1 cellular context compared by ENCODE assay signal in the genomic region with DNA sequence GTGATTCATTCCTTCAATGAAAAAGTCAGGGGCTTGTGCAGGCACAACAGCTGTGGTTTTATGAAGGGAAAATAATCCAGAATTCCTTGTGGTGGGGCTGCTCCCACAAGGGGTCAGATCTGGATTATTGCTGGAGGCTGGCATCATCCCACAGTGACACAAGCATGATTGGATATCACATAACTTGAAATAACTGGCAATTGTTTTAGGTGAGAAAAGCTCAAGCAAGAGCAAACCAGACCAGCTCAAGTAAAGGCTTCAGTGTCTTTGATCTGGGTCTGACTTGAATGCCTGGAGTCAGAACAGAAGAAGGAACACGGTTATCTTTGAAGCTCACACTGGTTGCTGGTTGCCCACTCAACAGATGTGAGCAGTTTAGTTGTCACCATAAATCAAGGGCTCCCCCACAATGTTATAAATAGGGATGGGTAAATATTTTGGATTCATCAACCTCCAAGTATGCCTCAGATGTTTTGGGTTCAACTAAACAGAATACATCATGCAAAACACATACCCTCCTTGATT.
TF ChIP-seq lines count a peak whose summit lies in the region.

No MANE protein-coding gene starts in this region.

TF ChIP-seq in K562, 482 proteins besides CTCF, POLR2A, EP300 and RAD21 (continued from another document and continues in another):
- TF ChIP-seq, protein P1, sequence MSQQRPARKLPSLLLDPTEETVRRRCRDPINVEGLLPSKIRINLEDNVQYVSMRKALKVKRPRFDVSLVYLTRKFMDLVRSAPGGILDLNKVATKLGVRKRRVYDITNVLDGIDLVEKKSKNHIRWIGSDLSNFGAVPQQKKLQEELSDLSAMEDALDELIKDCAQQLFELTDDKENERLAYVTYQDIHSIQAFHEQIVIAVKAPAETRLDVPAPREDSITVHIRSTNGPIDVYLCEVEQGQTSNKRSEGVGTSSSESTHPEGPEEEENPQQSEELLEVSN (IDR thresholded peaks at IDR 0.05; ENCODE audit: borderline replicate concordance in 1 of 2, extremely low read depth in 1 of 2, insufficient read depth in 1 of 2, insufficient read length in 1 of 2, low read depth in 1 of 2, low read length in 1 of 2, poor library complexity in 1 of 2, severe bottlenecking in 1 of 2): no peak
- TF ChIP-seq BACH1 (tag; IDR thresholded peaks at IDR 0.05): no peak
- TF ChIP-seq ETV6 (IDR thresholded peaks at IDR 0.05; ENCODE audit: borderline replicate concordance in 1 of 2, low read depth in 2 of 2, low read length in 1 of 2): no peak
- no peak for TF ChIP-seq ETV6 (CRISPR knock-in tag; IDR thresholded peaks at IDR 0.05; ENCODE audit: borderline replicate concordance)
- TF ChIP-seq POLR3A (IDR thresholded peaks at IDR 0.05; ENCODE audit: borderline replicate concordance, extremely low read depth, insufficient read depth, insufficient read length): no peak
- TF ChIP-seq GABPB1 (CRISPR knock-in tag; IDR thresholded peaks at IDR 0.05): no peak
- TF ChIP-seq, protein P2, sequence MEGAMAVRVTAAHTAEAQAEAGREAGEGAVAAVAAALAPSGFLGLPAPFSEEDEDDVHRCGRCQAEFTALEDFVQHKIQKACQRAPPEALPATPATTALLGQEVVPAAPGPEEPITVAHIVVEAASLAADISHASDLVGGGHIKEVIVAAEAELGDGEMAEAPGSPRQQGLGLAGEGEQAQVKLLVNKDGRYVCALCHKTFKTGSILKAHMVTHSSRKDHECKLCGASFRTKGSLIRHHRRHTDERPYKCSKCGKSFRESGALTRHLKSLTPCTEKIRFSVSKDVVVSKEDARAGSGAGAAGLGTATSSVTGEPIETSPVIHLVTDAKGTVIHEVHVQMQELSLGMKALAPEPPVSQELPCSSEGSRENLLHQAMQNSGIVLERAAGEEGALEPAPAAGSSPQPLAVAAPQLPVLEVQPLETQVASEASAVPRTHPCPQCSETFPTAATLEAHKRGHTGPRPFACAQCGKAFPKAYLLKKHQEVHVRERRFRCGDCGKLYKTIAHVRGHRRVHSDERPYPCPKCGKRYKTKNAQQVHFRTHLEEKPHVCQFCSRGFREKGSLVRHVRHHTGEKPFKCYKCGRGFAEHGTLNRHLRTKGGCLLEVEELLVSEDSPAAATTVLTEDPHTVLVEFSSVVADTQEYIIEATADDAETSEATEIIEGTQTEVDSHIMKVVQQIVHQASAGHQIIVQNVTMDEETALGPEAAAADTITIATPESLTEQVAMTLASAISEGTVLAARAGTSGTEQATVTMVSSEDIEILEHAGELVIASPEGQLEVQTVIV (CRISPR knock-in tag; IDR thresholded peaks at IDR 0.05; ENCODE audit: borderline replicate concordance): no peak
- TF ChIP-seq ZNF589 (CRISPR knock-in tag; IDR thresholded peaks at IDR 0.05; ENCODE audit: low read depth): no peak
- TF ChIP-seq TFAP4 (CRISPR knock-in tag; IDR thresholded peaks at IDR 0.05; ENCODE audit: borderline replicate concordance): no peak; the same call in 1 of the 2 replicates
- TF ChIP-seq ZNF778 (CRISPR knock-in tag; IDR thresholded peaks at IDR 0.05): no peak
- no peak for TF ChIP-seq TRIM25 (IDR thresholded peaks at IDR 0.05; ENCODE audit: borderline replicate concordance)
- TF ChIP-seq ZNF561 (CRISPR knock-in tag; conservative IDR thresholded peaks at IDR 0.05): no peak
- TF ChIP-seq SMARCC2 (IDR thresholded peaks at IDR 0.05; ENCODE audit: low read depth): peak; percentile 83; the same call in 1 of the 2 replicates
- TF ChIP-seq FOXM1 (IDR thresholded peaks at IDR 0.05; ENCODE audit: low read depth): peak; percentile 87
- TF ChIP-seq FOXM1 (CRISPR knock-in tag; IDR thresholded peaks at IDR 0.05; ENCODE audit: low read depth): no peak
- TF ChIP-seq ZKSCAN8 (CRISPR knock-in tag; IDR thresholded peaks at IDR 0.05): no peak
- TF ChIP-seq HNRNPL (IDR thresholded peaks at IDR 0.05; ENCODE audit: low read depth, low read length): no peak
- TF ChIP-seq ZNF197 (CRISPR knock-in tag; IDR thresholded peaks at IDR 0.05; ENCODE audit: low read depth): no peak
- TF ChIP-seq, protein P3, sequence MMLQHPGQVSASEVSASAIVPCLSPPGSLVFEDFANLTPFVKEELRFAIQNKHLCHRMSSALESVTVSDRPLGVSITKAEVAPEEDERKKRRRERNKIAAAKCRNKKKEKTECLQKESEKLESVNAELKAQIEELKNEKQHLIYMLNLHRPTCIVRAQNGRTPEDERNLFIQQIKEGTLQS (IDR thresholded peaks at IDR 0.05): peak; percentile 27; the same call in 1 of the 2 replicates
- TF ChIP-seq, protein P3 (CRISPR knock-in tag; conservative IDR thresholded peaks at IDR 0.05): no peak; the same call in 1 of the 2 replicates
- TF ChIP-seq, protein P4, sequence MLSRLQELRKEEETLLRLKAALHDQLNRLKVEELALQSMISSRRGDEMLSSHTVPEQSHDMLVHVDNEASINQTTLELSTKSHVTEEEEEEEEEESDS (CRISPR knock-in tag; IDR thresholded peaks at IDR 0.05): no peak
- no peak for TF ChIP-seq ATF2 (CRISPR knock-in tag; IDR thresholded peaks at IDR 0.05)
- no peak for TF ChIP-seq HOMEZ (CRISPR knock-in tag; IDR thresholded peaks at IDR 0.05)
- TF ChIP-seq ESRRA (IDR thresholded peaks at IDR 0.05; ENCODE audit: borderline replicate concordance, low read depth): no peak
- no peak; the same call in 1 of the 2 replicates for TF ChIP-seq BCOR (IDR thresholded peaks at IDR 0.05)
- TF ChIP-seq YBX1 (IDR thresholded peaks at IDR 0.05): no peak
- peak; percentile 96 for TF ChIP-seq DPF2 (IDR thresholded peaks at IDR 0.05)
- TF ChIP-seq CSDE1 (IDR thresholded peaks at IDR 0.05): no peak
- no peak for TF ChIP-seq NFXL1 (CRISPR knock-in tag; IDR thresholded peaks at IDR 0.05)
- TF ChIP-seq, protein P5, sequence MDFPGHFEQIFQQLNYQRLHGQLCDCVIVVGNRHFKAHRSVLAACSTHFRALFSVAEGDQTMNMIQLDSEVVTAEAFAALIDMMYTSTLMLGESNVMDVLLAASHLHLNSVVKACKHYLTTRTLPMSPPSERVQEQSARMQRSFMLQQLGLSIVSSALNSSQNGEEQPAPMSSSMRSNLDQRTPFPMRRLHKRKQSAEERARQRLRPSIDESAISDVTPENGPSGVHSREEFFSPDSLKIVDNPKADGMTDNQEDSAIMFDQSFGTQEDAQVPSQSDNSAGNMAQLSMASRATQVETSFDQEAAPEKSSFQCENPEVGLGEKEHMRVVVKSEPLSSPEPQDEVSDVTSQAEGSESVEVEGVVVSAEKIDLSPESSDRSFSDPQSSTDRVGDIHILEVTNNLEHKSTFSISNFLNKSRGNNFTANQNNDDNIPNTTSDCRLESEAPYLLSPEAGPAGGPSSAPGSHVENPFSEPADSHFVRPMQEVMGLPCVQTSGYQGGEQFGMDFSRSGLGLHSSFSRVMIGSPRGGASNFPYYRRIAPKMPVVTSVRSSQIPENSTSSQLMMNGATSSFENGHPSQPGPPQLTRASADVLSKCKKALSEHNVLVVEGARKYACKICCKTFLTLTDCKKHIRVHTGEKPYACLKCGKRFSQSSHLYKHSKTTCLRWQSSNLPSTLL (IDR thresholded peaks at IDR 0.05): no peak
- no peak for TF ChIP-seq SIX5 (IDR thresholded peaks at IDR 0.05; ENCODE audit: borderline replicate concordance in 1 of 2, insufficient read depth in 1 of 2, low read depth in 1 of 2, low read length in 2 of 2)
- no peak for TF ChIP-seq HDAC6 (IDR thresholded peaks at IDR 0.05; ENCODE audit: low read depth, low read length)
- TF ChIP-seq ZNF165 (CRISPR knock-in tag; IDR thresholded peaks at IDR 0.05; ENCODE audit: borderline replicate concordance): no peak
- TF ChIP-seq, protein P6, sequence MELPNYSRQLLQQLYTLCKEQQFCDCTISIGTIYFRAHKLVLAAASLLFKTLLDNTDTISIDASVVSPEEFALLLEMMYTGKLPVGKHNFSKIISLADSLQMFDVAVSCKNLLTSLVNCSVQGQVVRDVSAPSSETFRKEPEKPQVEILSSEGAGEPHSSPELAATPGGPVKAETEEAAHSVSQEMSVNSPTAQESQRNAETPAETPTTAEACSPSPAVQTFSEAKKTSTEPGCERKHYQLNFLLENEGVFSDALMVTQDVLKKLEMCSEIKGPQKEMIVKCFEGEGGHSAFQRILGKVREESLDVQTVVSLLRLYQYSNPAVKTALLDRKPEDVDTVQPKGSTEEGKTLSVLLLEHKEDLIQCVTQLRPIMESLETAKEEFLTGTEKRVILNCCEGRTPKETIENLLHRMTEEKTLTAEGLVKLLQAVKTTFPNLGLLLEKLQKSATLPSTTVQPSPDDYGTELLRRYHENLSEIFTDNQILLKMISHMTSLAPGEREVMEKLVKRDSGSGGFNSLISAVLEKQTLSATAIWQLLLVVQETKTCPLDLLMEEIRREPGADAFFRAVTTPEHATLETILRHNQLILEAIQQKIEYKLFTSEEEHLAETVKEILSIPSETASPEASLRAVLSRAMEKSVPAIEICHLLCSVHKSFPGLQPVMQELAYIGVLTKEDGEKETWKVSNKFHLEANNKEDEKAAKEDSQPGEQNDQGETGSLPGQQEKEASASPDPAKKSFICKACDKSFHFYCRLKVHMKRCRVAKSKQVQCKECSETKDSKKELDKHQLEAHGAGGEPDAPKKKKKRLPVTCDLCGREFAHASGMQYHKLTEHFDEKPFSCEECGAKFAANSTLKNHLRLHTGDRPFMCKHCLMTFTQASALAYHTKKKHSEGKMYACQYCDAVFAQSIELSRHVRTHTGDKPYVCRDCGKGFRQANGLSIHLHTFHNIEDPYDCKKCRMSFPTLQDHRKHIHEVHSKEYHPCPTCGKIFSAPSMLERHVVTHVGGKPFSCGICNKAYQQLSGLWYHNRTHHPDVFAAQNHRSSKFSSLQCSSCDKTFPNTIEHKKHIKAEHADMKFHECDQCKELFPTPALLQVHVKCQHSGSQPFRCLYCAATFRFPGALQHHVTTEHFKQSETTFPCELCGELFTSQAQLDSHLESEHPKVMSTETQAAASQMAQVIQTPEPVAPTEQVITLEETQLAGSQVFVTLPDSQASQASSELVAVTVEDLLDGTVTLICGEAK (IDR thresholded peaks at IDR 0.05): 0 out of 2 replicates have a peak, but pooled peaks have one; percentile 6
- TF ChIP-seq, protein P6 (CRISPR knock-in tag; IDR thresholded peaks at IDR 0.05): no peak
